In genomic region chr1:26723013-26723991, GRCh38 we compare ENCODE assay signal across 8 cellular contexts. TPM values are rescaled to one million over a fixed set of nuclear protein-coding genes. Genes with fewer than 3 reads are reported as not detected.
DNase-seq lines count a peak whose midpoint lies in the region; ATAC-seq and TF ChIP-seq lines count a peak whose summit lies in the region.

No MANE protein-coding gene starts in this region.

- in situ Hi-C loops in astrocyte of the spinal cord (cut with HindIII; ENCODE audit: low sequenced_read_pairs): no loop called here

- H3K9me2 ChIP-seq in SK-N-SH: no peaks in the 10 kb centered on the region

- no peak overlapping the region for H3K4me3 Mint-ChIP-seq in Caco-2 (ENCODE audit: unreplicated experiment)

- no peak overlapping the region for H3K4me3 ChIP-seq in Caco-2 (ENCODE audit: low read depth, low read length)
- peak overlapping the region in 1 of 2 experiments; percentile 6; a peak in 1 of 4 replicates for H3K4me3 ChIP-seq in SK-N-SH (ENCODE audit: low read depth in 2 of 2, low read length in 1 of 2)
- H3K4me3 ChIP-seq in astrocyte of the spinal cord (ENCODE audit: low read depth, low read length): no peak overlapping the region
- peak overlapping the region in 1 of 2 donors; percentile 3 for H3K4me3 ChIP-seq in right atrium auricular region

- no peaks in the 10 kb centered on the region for H3K27me3 Mint-ChIP-seq in Caco-2 (ENCODE audit: insufficient read depth, unreplicated experiment)

- peak in 1 of 2 experiments; percentile 70; a peak in 2 of 4 replicates for TF ChIP-seq EP300 in SK-N-SH (IDR thresholded peaks at IDR 0.05; ENCODE audit: borderline replicate concordance in 1 of 2, low read depth in 1 of 2, low read length in 1 of 2)

- no peaks in the 10 kb centered on the region for H3K27me3 ChIP-seq in Caco-2 (replicated peaks; ENCODE audit: control insufficient read depth, insufficient read depth, low read length)
- H3K27me3 ChIP-seq in SK-N-SH (ENCODE audit: insufficient read depth): no peaks in the 10 kb centered on the region
- no peaks in the 10 kb centered on the region for H3K27me3 ChIP-seq in right atrium auricular region

- H4K20me1 ChIP-seq in SK-N-SH (ENCODE audit: insufficient read depth): peaks cover 100% of the 10 kb centered on the region

- peak overlapping the region; percentile 36; the same call in 1 of the 2 replicates for H3K9ac ChIP-seq in SK-N-SH

- intact Hi-C loops in Caco-2 (cut with micrococcal nuclease; ENCODE audit: unreplicated experiment) (no loop called here), posterior cingulate gyrus (cut with DNase I) (no loop called here)

- peaks cover 24% of the 10 kb centered on the region for H3K4me1 Mint-ChIP-seq in Caco-2 (ENCODE audit: low read depth, unreplicated experiment)

- H3K36me3 ChIP-seq in Caco-2 (ENCODE audit: control insufficient read depth, insufficient read depth, low read length): no peaks in the 10 kb centered on the region
- H3K36me3 ChIP-seq in SK-N-SH (replicated peaks in 1 of 2; ENCODE audit: control insufficient read depth in 1 of 2, insufficient read depth in 2 of 2, low read length in 1 of 2): peaks cover 0 to 3% of the 10 kb centered on the region in 2 experiments
- H3K36me3 ChIP-seq in right atrium auricular region: no peaks in the 10 kb centered on the region

- DNase-seq in Caco-2: peak; percentile 32 to 41
- DNase-seq in LHCN-M2 (ENCODE audit: low read depth): peak; percentile 96
- peak; percentile 86 for DNase-seq in SK-N-SH
- DNase-seq in astrocyte of the spinal cord (ENCODE audit: low read depth, low spot score): peak; percentile 97
- DNase-seq in right atrium auricular region (ENCODE audit: low spot score): peak; percentile 93
- DNase-seq in posterior cingulate gyrus: peak; percentile 48 to 94 (median 76)

- H3K4me1 ChIP-seq in Caco-2 (peaks cover 45% of the 10 kb centered on the region), SK-N-SH (ENCODE audit: control insufficient read depth in 1 of 2, insufficient read depth in 2 of 2, low read depth in 1 of 2, low read length in 1 of 2) (peaks cover 36 to 50% of the 10 kb centered on the region in 2 experiments), right atrium auricular region (peaks cover 0 to 95% of the 10 kb centered on the region in 2 donors)

- peak; percentile 17; the same call in 1 of the 2 replicates for TF ChIP-seq RAD21 in SK-N-SH (IDR thresholded peaks at IDR 0.05; ENCODE audit: low read length)

- H3K27ac ChIP-seq in SK-N-SH (ENCODE audit: low read depth in 2 of 2, low read length in 1 of 2) (peak overlapping the region; percentile 81 to 92), right atrium auricular region (peak overlapping the region; percentile 9 to 42)

- H3K4me2 ChIP-seq in SK-N-SH: peak overlapping the region; percentile 68

- H3K9me3 ChIP-seq in Caco-2 (no peaks in the 10 kb centered on the region), SK-N-SH (no peaks in the 10 kb centered on the region), right atrium auricular region (no peaks in the 10 kb centered on the region)

- H2AFZ ChIP-seq in SK-N-SH (ENCODE audit: low read depth): no peak overlapping the region

- H3K9me3 Mint-ChIP-seq in Caco-2 (ENCODE audit: unreplicated experiment): no peaks in the 10 kb centered on the region

- peak overlapping the region; percentile 11 for H3K27ac Mint-ChIP-seq in Caco-2 (ENCODE audit: unreplicated experiment)

- CTCF ChIA-PET in Caco-2 (lab: Charles Lee) (interaction anchor here (1.5 kb wide), 1 partner anchor 46 kb away, joined by 4 read pairs; no protein-coding TSS in a partner anchor), SK-N-SH (lab: Yijun Ruan, JAX) (interaction anchor here (1.0 to 3.7 kb wide), 8 partner anchors 20 to 121 kb away, joined by 3 to 14 read pairs (median 5); no protein-coding TSS in a partner anchor)

- ATAC-seq in HG02973 (IDR thresholded peaks at IDR 0.05; ENCODE audit: unreplicated experiment) (no peak), GM19452 (IDR thresholded peaks at IDR 0.05; ENCODE audit: unreplicated experiment) (no peak)

- peaks cover 25% of the 10 kb centered on the region for H3K36me3 Mint-ChIP-seq in Caco-2 (ENCODE audit: insufficient read depth, unreplicated experiment)

- peaks cover 100% of the 10 kb centered on the region for H3K79me2 ChIP-seq in SK-N-SH (ENCODE audit: insufficient read depth)

- TF ChIP-seq CTCF in Caco-2 (IDR thresholded peaks at IDR 0.05; ENCODE audit: insufficient read depth in 1 of 2, low read depth in 1 of 2, low read length in 1 of 2, severe bottlenecking in 1 of 2, unreplicated experiment in 1 of 2): no peak
- no peak for TF ChIP-seq CTCF in SK-N-SH (IDR thresholded peaks at IDR 0.05)
- TF ChIP-seq CTCF in astrocyte of the spinal cord (IDR thresholded peaks at IDR 0.05; ENCODE audit: low read depth, low read length): no peak
- TF ChIP-seq CTCF in right atrium auricular region (IDR thresholded peaks at IDR 0.05): peak in 1 of 2 donors; percentile 16

- BruUV-seq in Caco-2 (replicated peaks; lab: Mats Ljungman, UMichigan): no TSS peak

- H3F3A ChIP-seq in SK-N-SH (replicated peaks; ENCODE audit: insufficient read depth): peaks cover 21% of the 10 kb centered on the region

- POLR2A ChIA-PET in Caco-2 (lab: Charles Lee) (interaction anchor here (0.6 to 1.0 kb wide), 2 partner anchors 13 to 31 kb away, joined by 3 read pairs; no protein-coding TSS in a partner anchor), SK-N-SH (lab: Yijun Ruan, JAX) (interaction anchor here (0.5 to 2.1 kb wide), 8 partner anchors 20 to 66 kb away, joined by 3 to 9 read pairs (median 4); partner anchors contain the start of genes ARID1A and PIGV)

- 16% methylated on average over 11 of the region's 19 CpGs for WGBS in SK-N-SH (ENCODE audit: low lambda C conversion rate)

TF ChIP-seq in SK-N-SH, 30 proteins besides CTCF, POLR2A, EP300 and RAD21 (continues in another document):
- TF ChIP-seq MAX (IDR thresholded peaks at IDR 0.05; ENCODE audit: low read depth) (peak; percentile 98), PBX3 (IDR thresholded peaks at IDR 0.05) (peak; percentile 53; the same call in 1 of the 2 replicates), RCOR1 (IDR thresholded peaks at IDR 0.05; ENCODE audit: low read length) (peak; percentile 69; the same call in 1 of the 2 replicates), USF1 (IDR thresholded peaks at IDR 0.05; ENCODE audit: borderline replicate concordance, low read depth) (peak; percentile 89), GATA2 (CRISPR knock-in tag; IDR thresholded peaks at IDR 0.05) (no peak), FOXJ3 (CRISPR knock-in tag; IDR thresholded peaks at IDR 0.05) (peak; percentile 46; the same call in 1 of the 2 replicates), TAF1 (IDR thresholded peaks at IDR 0.05; ENCODE audit: borderline replicate concordance, low read depth, low read length) (0 out of 2 replicates have a peak, but pooled peaks have one; percentile 1), RFX5 (IDR thresholded peaks at IDR 0.05; ENCODE audit: low read length) (no peak), RXRA (IDR thresholded peaks at IDR 0.05; ENCODE audit: borderline replicate concordance, low read depth) (peak; percentile 66; the same call in 1 of the 2 replicates), SMC3 (IDR thresholded peaks at IDR 0.05; ENCODE audit: low read depth, low read length) (no peak), ZBTB33 (IDR thresholded peaks at IDR 0.05; ENCODE audit: borderline replicate concordance, low read depth) (0 out of 2 replicates have a peak, but pooled peaks have one; percentile 15)

RNA-seq across cellular contexts. Expression of gene ARID1A, which starts 27.5 kb away (rescaled TPM):
- 66.5 and 73.3 TPM in 2 replicates for total RNA-seq in Caco-2 (2022)
- total RNA-seq in LHCN-M2 (2014; rRNA removed): 18.7 and 21.6 TPM in 2 replicates
- 17.7 TPM for polyA plus RNA-seq in LHCN-M2 (2012)
- 14.2 and 26.5 TPM in 2 replicates for polyA plus RNA-seq in SK-N-SH (2012; rRNA removed)
- polyA plus RNA-seq in SK-N-SH (2012; cell fraction: cytosol; rRNA removed): 15.6 and 20.3 TPM in 2 replicates
- 58.2 and 65.9 TPM in 2 replicates for polyA plus RNA-seq in SK-N-SH (2012; cell fraction: nucleus; rRNA removed)
- 10 to 100 TPM; 32.7 to 48.8 TPM for total RNA-seq in right atrium auricular region

Comparison
In these comparisons a context has a peak if more than half of its experiments do, and no peak if none do; other contexts are left out.
1. DNase-seq: peak in every context shown above with its lines; median percentile 97 in astrocyte of the spinal cord; 96 in LHCN-M2; 93 in right atrium auricular region; 86 in SK-N-SH; 76 in posterior cingulate gyrus; 36 in Caco-2.